ENCODE assay signal across 8 cellular contexts in genomic region chr2:219430633-219431615, GRCh38. TPM values are rescaled to one million over a fixed set of nuclear protein-coding genes. Genes with fewer than 3 reads are reported as not detected.
DNase-seq lines count a peak whose midpoint lies in the region; TF ChIP-seq lines count a peak whose summit lies in the region.

No MANE protein-coding gene starts in this region.

- H3K36me3 ChIP-seq in BE2C = no peaks in the 10 kb centered on the region

- TF ChIP-seq RAD21 in Ishikawa (IDR thresholded peaks at IDR 0.05; ENCODE audit: low read depth) = peak; percentile 51; the same call in 1 of the 2 replicates

- in situ Hi-C loops in astrocyte of the spinal cord (cut with HindIII; ENCODE audit: low sequenced_read_pairs) = no loop called here
- in situ Hi-C loops in GM13976 (cut with MboI; ENCODE audit: low sequenced_read_pairs, unreplicated experiment) = no loop called here

- no peak for TF ChIP-seq EP300 in Ishikawa (IDR thresholded peaks at IDR 0.05; ENCODE audit: borderline replicate concordance)

- H3K27me3 ChIP-seq in BE2C = no peaks in the 10 kb centered on the region

- no peak overlapping the region for H3K4me3 ChIP-seq in BE2C (ENCODE audit: low read depth, low read length)
- H3K4me3 ChIP-seq in astrocyte of the spinal cord (ENCODE audit: low read depth, low read length) = no peak overlapping the region

- peaks cover 13% of the 10 kb centered on the region for H3K4me1 ChIP-seq in BE2C

- no peaks in the 10 kb centered on the region for H3K9me3 ChIP-seq in BE2C

- TF ChIP-seq CTCF in BE2C (IDR thresholded peaks at IDR 0.05; ENCODE audit: low read depth, low read length) (peak; percentile 69), astrocyte of the spinal cord (IDR thresholded peaks at IDR 0.05; ENCODE audit: low read depth, low read length) (peak; percentile 57), GM13976 (IDR thresholded peaks at IDR 0.05; ENCODE audit: borderline replicate concordance, control extremely low read depth, extremely low read depth, insufficient read depth, missing control alignments) (no peak)

- peak; percentile 81 for DNase-seq in BE2C
- DNase-seq in astrocyte of the spinal cord (ENCODE audit: low read depth, low spot score) = peak; percentile 32
- DNase-seq in medulla oblongata (ENCODE audit: extremely low spot score) = peak; percentile 47
- DNase-seq in DMS79 (lab: John Stamatoyannopoulos, UW) = no peak
- no peak for DNase-seq in NOMO-1 (lab: John Stamatoyannopoulos, UW; ENCODE audit: unreplicated experiment in 2 of 2)
- DNase-seq in GM13976 (ENCODE audit: low spot score) = no peak
- no peak for DNase-seq in ureter (ENCODE audit: low spot score)

TF ChIP-seq in Ishikawa, 13 proteins besides CTCF, POLR2A, EP300 and RAD21:
- no peak for TF ChIP-seq ZBTB7A (IDR thresholded peaks at IDR 0.05; ENCODE audit: low read depth)
- no peak for TF ChIP-seq FOXM1 (IDR thresholded peaks at IDR 0.05; ENCODE audit: borderline replicate concordance, low read depth)
- no peak for TF ChIP-seq CEBPB (IDR thresholded peaks at IDR 0.05)
- TF ChIP-seq MAX (IDR thresholded peaks at IDR 0.05) = no peak
- TF ChIP-seq REST (IDR thresholded peaks at IDR 0.05; ENCODE audit: low read depth) = no peak
- TF ChIP-seq YY1 (IDR thresholded peaks at IDR 0.05; ENCODE audit: low read depth) = no peak
- no peak for TF ChIP-seq USF1 (IDR thresholded peaks at IDR 0.05)

RNA-seq across cellular contexts. Expression of gene SPEG, which starts 3.7 kb away (rescaled TPM):
- 269 TPM for polyA plus RNA-seq in BE2C (2012; ENCODE audit: insufficient read depth, insufficient read length, low read depth)
- 76.6 TPM for total RNA-seq in ureter

RNA-seq across cellular contexts. Expression of gene DES, which starts 12.7 kb away (rescaled TPM):
- polyA plus RNA-seq in BE2C (2012; ENCODE audit: insufficient read depth, insufficient read length, low read depth) = 1.5 TPM
- 1,211 TPM for total RNA-seq in ureter

RNA-seq across cellular contexts. Expression of gene DNPEP, which starts 43.2 kb away (rescaled TPM):
- polyA plus RNA-seq in BE2C (2012; ENCODE audit: insufficient read depth, insufficient read length, low read depth) = 70.7 TPM
- total RNA-seq in ureter = 86.6 TPM

Comparison
In these comparisons a context has a peak if more than half of its experiments do, and no peak if none do; other contexts are left out.
1. DNase-seq: peak in BE2C (single experiment), astrocyte of the spinal cord (single experiment) and medulla oblongata (single experiment); none in DMS79 (single experiment), NOMO-1 (0 of 2), GM13976 (single experiment) and ureter (single experiment).